ENCODE assay signal across 2 cellular contexts in genomic region chr1:24308365-24309015, GRCh38.
A peak's percentile ranks its signal among the peaks of the same experiment; 100 is the strongest.
TF ChIP-seq lines count a peak whose summit lies in the region.

No MANE protein-coding gene starts in this region.

TF ChIP-seq in GM23338, 12 proteins besides CTCF, POLR2A, EP300 and RAD21 (continued from another document):
- no peak for TF ChIP-seq ZNF114 (CRISPR knock-in tag; IDR thresholded peaks at IDR 0.05)
- no peak for TF ChIP-seq POLR2AphosphoS5 (IDR thresholded peaks at IDR 0.05; ENCODE audit: low read depth)
- TF ChIP-seq REST (IDR thresholded peaks at IDR 0.05; ENCODE audit: unreplicated experiment), result no peak
- peak; percentile 91 for TF ChIP-seq ZNF462 (CRISPR knock-in tag; IDR thresholded peaks at IDR 0.05)
- peak; percentile 35; the same call in 1 of the 2 replicates for TF ChIP-seq CREB1 (CRISPR knock-in tag; IDR thresholded peaks at IDR 0.05; ENCODE audit: low read depth)
- TF ChIP-seq NANOG (IDR thresholded peaks at IDR 0.05; ENCODE audit: borderline replicate concordance), result no peak
TF ChIP-seq in GM23338: peak in this region for 3.

TF ChIP-seq in SK-N-SH treated with all-trans-retinoic acid at 6 μM for 48 hours, 23 proteins besides CTCF, POLR2A, EP300 and RAD21:
- TF ChIP-seq TSHZ2 (CRISPR knock-in tag; IDR thresholded peaks at IDR 0.05) (no peak), GLIS3 (CRISPR knock-in tag; IDR thresholded peaks at IDR 0.05) (no peak), BACH2 (CRISPR knock-in tag; IDR thresholded peaks at IDR 0.05; ENCODE audit: borderline replicate concordance) (no peak), TOX (CRISPR knock-in tag; IDR thresholded peaks at IDR 0.05; ENCODE audit: borderline replicate concordance) (no peak), ZNF8 (CRISPR knock-in tag; IDR thresholded peaks at IDR 0.05) (no peak), SNAI2 (CRISPR knock-in tag; IDR thresholded peaks at IDR 0.05) (no peak), ZNF70 (CRISPR knock-in tag; IDR thresholded peaks at IDR 0.05) (no peak), ARNTL (CRISPR knock-in tag; IDR thresholded peaks at IDR 0.05; ENCODE audit: borderline replicate concordance, low read depth) (no peak), CSRNP3 (CRISPR knock-in tag; IDR thresholded peaks at IDR 0.05) (no peak), ISL1 (CRISPR knock-in tag; IDR thresholded peaks at IDR 0.05) (no peak), ZFP3 (CRISPR knock-in tag; IDR thresholded peaks at IDR 0.05) (no peak), ESRRG (CRISPR knock-in tag; IDR thresholded peaks at IDR 0.05) (no peak), ZFP30 (CRISPR knock-in tag; IDR thresholded peaks at IDR 0.05) (no peak)
TF ChIP-seq in SK-N-SH treated with all-trans-retinoic acid at 6 μM for 48 hours: peak in this region for 0.
